14 cellular contexts compared by ENCODE assay signal in the genomic region with DNA sequence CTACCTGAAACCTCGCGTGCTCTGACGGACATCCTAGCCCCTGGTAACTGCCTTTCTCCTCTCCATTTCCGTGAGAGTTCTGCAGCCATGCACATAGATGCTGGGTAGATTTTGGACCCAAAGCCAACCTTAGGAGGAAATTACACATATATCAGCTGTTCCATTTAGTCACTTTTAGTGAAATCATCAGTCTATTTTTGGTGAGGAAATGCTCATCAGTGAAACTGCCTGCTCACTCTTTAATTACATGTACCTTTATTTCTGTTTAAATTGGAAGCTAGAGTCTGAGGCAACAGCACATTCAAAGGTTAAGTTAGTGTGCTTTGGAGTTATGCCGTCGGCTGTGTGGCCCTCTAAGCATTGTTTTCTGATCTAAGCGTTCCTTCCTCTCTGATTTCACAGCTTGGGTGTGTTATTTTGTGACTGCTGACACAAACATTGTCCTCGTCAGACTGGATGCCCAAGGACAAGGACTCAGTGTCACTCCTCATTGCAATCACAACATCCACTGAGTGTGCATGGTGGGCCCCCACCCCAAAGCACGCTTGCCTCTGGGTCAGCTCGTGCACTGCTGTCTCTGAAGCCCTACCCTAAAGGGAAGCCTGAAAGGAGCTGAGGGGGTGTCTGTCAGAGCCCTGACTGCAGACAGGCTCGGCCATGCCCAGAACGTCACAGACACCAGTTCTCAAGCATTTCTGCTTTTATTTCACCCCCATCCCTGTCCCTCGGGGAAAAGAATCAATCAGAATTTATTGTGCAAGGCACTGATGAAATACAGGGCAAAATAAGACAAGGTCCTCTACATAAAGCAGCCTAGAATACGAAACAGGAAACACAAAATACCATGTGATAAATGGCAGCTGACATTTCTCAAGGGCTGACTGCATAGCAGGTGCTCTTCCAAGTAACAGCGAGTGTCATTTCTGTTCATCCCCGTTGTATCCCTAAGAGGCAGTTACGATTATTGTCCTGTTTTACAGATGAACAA.
DNase-seq lines count a peak whose midpoint lies in the region; ATAC-seq and TF ChIP-seq lines count a peak whose summit lies in the region.
"Had no signal": no experiment of that assay in that cellular context is flagged by ENCODE, and none has a peak within 500 bp of the region (broad histone marks: within the 10 kb centered on the region; RNA-seq: fewer than 3 reads in every experiment).

No MANE protein-coding gene starts in this region.

- H3K9ac ChIP-seq in Loucy (ENCODE audit: low read depth, low read length, poor library complexity, severe bottlenecking): no peak overlapping the region
- no peak overlapping the region for H3K9ac ChIP-seq in parathyroid adenoma

- no peak for ATAC-seq in CD4-positive, CD25-positive, alpha-beta regulatory T cell (ENCODE audit: low read depth in 2 of 2)
- ATAC-seq in HG02763 (IDR thresholded peaks at IDR 0.05; ENCODE audit: unreplicated experiment): no peak

- H3K4me1 Mint-ChIP-seq in CD4-positive, CD25-positive, alpha-beta regulatory T cell: peaks cover 0 to 5% (median 2%) of the 10 kb centered on the region in 4 donors

- H3K9me3 ChIP-seq in CD4-positive, CD25-positive, alpha-beta regulatory T cell (ENCODE audit: control insufficient read depth in 2 of 2, low read length in 2 of 2): no peaks in the 10 kb centered on the region
- H3K9me3 ChIP-seq in Loucy (ENCODE audit: insufficient read depth, low read depth, low read length) (no peaks in the 10 kb centered on the region), parathyroid adenoma (ENCODE audit: control insufficient read depth, low read length) (no peaks in the 10 kb centered on the region), HAP-1 (no peaks in the 10 kb centered on the region)
- H3K9me3 ChIP-seq: stomach had no signal

- no peaks in the 10 kb centered on the region for H3K36me3 ChIP-seq in CD4-positive, CD25-positive, alpha-beta regulatory T cell (ENCODE audit: control insufficient read depth, insufficient read depth, low read length)
- H3K36me3 ChIP-seq in Loucy (ENCODE audit: insufficient read depth, low read length) (no peaks in the 10 kb centered on the region), parathyroid adenoma (ENCODE audit: control insufficient read depth, insufficient read depth, low read length) (no peaks in the 10 kb centered on the region), HAP-1 (replicated peaks) (no peaks in the 10 kb centered on the region)
- H3K36me3 ChIP-seq: stomach had no signal

- H3K27me3 Mint-ChIP-seq in CD4-positive, CD25-positive, alpha-beta regulatory T cell: peaks cover 5% of the 10 kb centered on the region

- H3K27ac Mint-ChIP-seq in CD4-positive, CD25-positive, alpha-beta regulatory T cell: peak overlapping the region in 2 of 3 donors; percentile 42 to 45
- H3K27ac Mint-ChIP-seq: dendritic cell treated with granulocyte-macrophage colony-stimulating factor and Interleukin-4, amounts not matched to agents 40 ng/mL and 50 ng/mL, for 4 days had no signal

- no peaks in the 10 kb centered on the region for H3F3A ChIP-seq in Loucy (ENCODE audit: low read depth)

- no peaks in the 10 kb centered on the region for H3K36me3 Mint-ChIP-seq in CD4-positive, CD25-positive, alpha-beta regulatory T cell

- no peaks in the 10 kb centered on the region for H3K9me2 ChIP-seq in Loucy (replicated peaks; ENCODE audit: low read depth, low read length)

- DNase-seq in CD4-positive, CD25-positive, alpha-beta regulatory T cell: peak in 1 of 3 donors; percentile 53
- no peak for DNase-seq in T-helper 2 cell
- DNase-seq in effector CD8-positive, alpha-beta T cell (lab: John Stamatoyannopoulos, UW): no peak
- no peak for DNase-seq in HAP-1 (ENCODE audit: low spot score in 2 of 2)
- DNase-seq: activated T-cell treated with anti-CD3 and anti-CD28 coated beads, Interleukin-2, amount 50 U/mL, for 1 hour; IMR-90; NCI-H2029; NK-92 treated with Interleukin-12 subunit alpha and Interleukin-12 subunit beta, amount 100 ng/mL, for 24 hours; stomach had no signal

- H3K27me3 ChIP-seq in CD4-positive, CD25-positive, alpha-beta regulatory T cell (ENCODE audit: control insufficient read depth, insufficient read depth, low read length): no peaks in the 10 kb centered on the region
- H3K27me3 ChIP-seq in Loucy (ENCODE audit: insufficient read depth, low read length, poor library complexity, severe bottlenecking) (no peaks in the 10 kb centered on the region), parathyroid adenoma (ENCODE audit: control insufficient read depth, insufficient read depth, low read length) (no peaks in the 10 kb centered on the region), HAP-1 (ENCODE audit: low read depth) (no peaks in the 10 kb centered on the region)

- TF ChIP-seq CTCF in Loucy (conservative IDR thresholded peaks at IDR 0.05; ENCODE audit: low read length): no peak
- TF ChIP-seq CTCF in parathyroid adenoma (IDR thresholded peaks at IDR 0.05): no peak

- H4K20me1 ChIP-seq in Loucy (ENCODE audit: insufficient read depth, low read length, poor library complexity, severe bottlenecking): no peaks in the 10 kb centered on the region

- H3K4me2 ChIP-seq in Loucy (ENCODE audit: low read depth, low read length, poor library complexity, severe bottlenecking): no peak overlapping the region
- H3K4me2 ChIP-seq in parathyroid adenoma (ENCODE audit: low read length): no peak overlapping the region

- peaks cover 0 to 1% (median 0%) of the 10 kb centered on the region in 7 donors for H3K9me3 Mint-ChIP-seq in CD4-positive, CD25-positive, alpha-beta regulatory T cell
- H3K9me3 Mint-ChIP-seq: dendritic cell treated with granulocyte-macrophage colony-stimulating factor and Interleukin-4, amounts not matched to agents 40 ng/mL and 50 ng/mL, for 4 days had no signal

- in situ Hi-C loops in HAP-1 (cut with MboI; ENCODE audit: low sequenced_read_pairs): no loop called here

- H3K4me3 Mint-ChIP-seq in CD4-positive, CD25-positive, alpha-beta regulatory T cell: peak overlapping the region in 2 of 4 donors; percentile 9 to 41
- H3K4me3 Mint-ChIP-seq: dendritic cell treated with granulocyte-macrophage colony-stimulating factor and Interleukin-4, amounts not matched to agents 40 ng/mL and 50 ng/mL, for 4 days had no signal

- no peaks in the 10 kb centered on the region for H3K79me2 ChIP-seq in Loucy (ENCODE audit: insufficient read depth, low read length)
- no peaks in the 10 kb centered on the region for H3K79me2 ChIP-seq in parathyroid adenoma

- no peak overlapping the region for H3K27ac ChIP-seq in CD4-positive, CD25-positive, alpha-beta regulatory T cell (ENCODE audit: insufficient read depth, low read length, poor library complexity, severe bottlenecking)
- H3K27ac ChIP-seq in cingulate gyrus (ENCODE audit: low read depth, low read length) (peak overlapping the region; percentile 26), parathyroid adenoma (no peak overlapping the region)
- H3K27ac ChIP-seq: stomach had no signal

- no peaks in the 10 kb centered on the region for H3K4me1 ChIP-seq in CD4-positive, CD25-positive, alpha-beta regulatory T cell (ENCODE audit: control insufficient read depth, insufficient read depth, low read length, poor library complexity, severe bottlenecking)
- H3K4me1 ChIP-seq in Loucy (ENCODE audit: insufficient read depth, low read length, poor library complexity, severe bottlenecking) (peaks cover 7% of the 10 kb centered on the region), parathyroid adenoma (peaks cover 11% of the 10 kb centered on the region), HAP-1 (no peaks in the 10 kb centered on the region)
- H3K4me1 ChIP-seq: stomach had no signal

- H3K4me3 ChIP-seq in CD4-positive, CD25-positive, alpha-beta regulatory T cell (ENCODE audit: low read depth, low read length): no peak overlapping the region
- H3K4me3 ChIP-seq in Loucy (ENCODE audit: low read length, poor library complexity, severe bottlenecking) (no peak overlapping the region), parathyroid adenoma (ENCODE audit: low read depth, low read length) (no peak overlapping the region), HAP-1 (no peak overlapping the region)
- H3K4me3 ChIP-seq: stomach had no signal

- peak overlapping the region; percentile 78 for H2AFZ ChIP-seq in Loucy (ENCODE audit: low read length)
- H2AFZ ChIP-seq in parathyroid adenoma: peak overlapping the region; percentile 2
